ENCODE assay signal across 11 cellular contexts in the genomic region with DNA sequence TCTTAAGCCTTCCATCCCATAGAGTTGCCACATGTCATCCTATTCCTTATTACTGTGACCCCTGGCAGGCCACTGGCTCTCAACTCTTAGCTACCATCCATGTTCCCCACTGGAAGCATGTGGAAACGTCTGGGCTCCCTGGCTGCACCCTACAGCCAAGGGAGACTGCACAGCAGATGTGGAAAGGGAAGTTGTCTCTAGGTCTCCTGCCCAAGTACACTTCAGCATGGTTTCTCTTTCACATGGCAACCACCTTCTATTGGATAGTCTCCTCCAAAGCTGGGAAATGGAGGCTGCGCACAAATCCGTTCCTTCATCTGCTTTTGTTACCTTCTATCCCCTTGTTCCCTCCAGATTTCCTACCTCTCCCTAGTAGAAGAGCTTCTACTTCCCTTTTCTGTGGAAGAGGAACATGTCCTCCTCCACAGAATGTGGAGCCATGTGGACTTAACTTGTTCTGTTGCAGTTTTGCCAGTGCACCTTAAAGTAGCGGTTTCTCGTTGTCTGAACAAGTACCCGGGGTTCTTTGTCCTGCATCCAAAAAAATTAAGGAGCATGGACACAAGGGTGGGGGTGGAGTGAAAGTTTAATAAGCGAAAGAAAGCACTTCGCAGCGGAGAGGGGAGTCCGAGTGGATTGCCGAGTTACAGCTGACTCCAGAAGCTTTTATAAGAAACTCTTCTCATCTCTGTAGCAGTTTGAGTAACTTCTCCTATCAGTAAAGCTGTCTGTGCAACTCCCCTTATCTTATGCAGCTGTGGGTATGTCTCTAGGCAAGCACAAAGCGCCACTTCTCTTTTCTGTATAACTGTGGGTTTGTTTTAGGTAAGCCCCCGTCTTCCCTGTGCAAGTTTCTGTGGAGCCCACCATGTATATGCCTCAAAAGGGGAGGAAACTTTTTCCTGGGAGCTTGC.
DNase-seq lines count a peak whose midpoint lies in the region; ATAC-seq and TF ChIP-seq lines count a peak whose summit lies in the region.
"Had no signal": no experiment of that assay in that cellular context is flagged by ENCODE, and none has a peak within 500 bp of the region (broad histone marks: within the 10 kb centered on the region; RNA-seq: fewer than 3 reads in every experiment).

No MANE protein-coding gene starts in this region.

- peaks cover 3% of the 10 kb centered on the region for H3K27me3 Mint-ChIP-seq in nephron progenitor cell (ENCODE audit: low read depth, poor library complexity)
- H3K27me3 Mint-ChIP-seq: CD4-positive, alpha-beta memory T cell had no signal

- DNase-seq in HL-60 (ENCODE audit: low read depth in 1 of 2, low spot score in 1 of 2): peak; percentile 38 to 81
- peak; percentile 32 for DNase-seq in UCSD-AML1 (lab: John Stamatoyannopoulos, UW; ENCODE audit: unreplicated experiment)
- DNase-seq in nephron progenitor cell: no peak
- DNase-seq in islet precursor cell: no peak
- no peak for DNase-seq in HuH-7 (ENCODE audit: low spot score)
- no peak for DNase-seq in DMS 273 (lab: John Stamatoyannopoulos, UW; ENCODE audit: unreplicated experiment)
- DNase-seq: CD4-positive, alpha-beta memory T cell; uterus had no signal

- TF ChIP-seq CTCF in HL-60 (IDR thresholded peaks at IDR 0.05; ENCODE audit: insufficient read depth, low read length): no peak
- no peak for TF ChIP-seq CTCF in nephron progenitor cell (IDR thresholded peaks at IDR 0.05)

- H3K4me3 ChIP-seq in HL-60 (replicated peaks; ENCODE audit: insufficient read depth, low read length): peak overlapping the region; percentile 32
- H3K4me3 ChIP-seq: uterus had no signal

- H3K4me1 Mint-ChIP-seq in nephron progenitor cell: no peaks in the 10 kb centered on the region

- ATAC-seq in GM18520 (IDR thresholded peaks at IDR 0.05; ENCODE audit: unreplicated experiment) (peak; percentile 61), HG02840 (IDR thresholded peaks at IDR 0.05; ENCODE audit: low FRiP score, unreplicated experiment) (no peak)

- H3K9me3 Mint-ChIP-seq in nephron progenitor cell: peaks cover 37% of the 10 kb centered on the region

- H3K27ac Mint-ChIP-seq in nephron progenitor cell: peak overlapping the region; percentile 27

- H3K27ac ChIP-seq in HL-60 (replicated peaks): peak overlapping the region; percentile 89
- H3K27ac ChIP-seq: epithelial cell of prostate, uterus had no signal

- peaks cover 55% of the 10 kb centered on the region for H3K36me3 Mint-ChIP-seq in nephron progenitor cell (ENCODE audit: low read depth)

- no peak overlapping the region for H3K4me3 Mint-ChIP-seq in nephron progenitor cell

- H3K27me3 ChIP-seq in HL-60 (ENCODE audit: insufficient read depth, poor library complexity, severe bottlenecking): no peaks in the 10 kb centered on the region
- H3K27me3 ChIP-seq: uterus had no signal

Comparison
In these comparisons a context has a peak if more than half of its experiments do, and no peak if none do; other contexts are left out.
1. DNase-seq: peak in HL-60 (2 of 2) and UCSD-AML1 (single experiment); none in nephron progenitor cell (single experiment), islet precursor cell (single experiment), HuH-7 (single experiment) and DMS 273 (single experiment).